ENCODE assay signal across 1 cellular context in genomic region chr1:60942896-60943633, GRCh38.
TF ChIP-seq lines count a peak whose summit lies in the region.

No MANE protein-coding gene starts in this region.

TF ChIP-seq in HepG2, 621 proteins besides CTCF, POLR2A, EP300 and RAD21 (continued from another document):
- TF ChIP-seq ZXDC (CRISPR knock-in tag; IDR thresholded peaks at IDR 0.05) (no peak), TP53 (CRISPR knock-in tag; conservative IDR thresholded peaks at IDR 0.05) (no peak), ZNF318 (CRISPR knock-in tag; IDR thresholded peaks at IDR 0.05) (no peak)
